Comparison of ENCODE assay signal across 14 cellular contexts in genomic region chr14:105461903-105462302, GRCh38. TPM values are rescaled to one million over a fixed set of nuclear protein-coding genes. Genes with fewer than 3 reads are reported as not detected.
A peak's percentile ranks its signal among the peaks of the same experiment; 100 is the strongest.
DNase-seq lines count a peak whose midpoint lies in the region; ATAC-seq and TF ChIP-seq lines count a peak whose summit lies in the region.
"Had no signal": no experiment of that assay in that cellular context is flagged by ENCODE, and none has a peak within 500 bp of the region (broad histone marks: within the 10 kb centered on the region; RNA-seq: fewer than 3 reads in every experiment).

No MANE protein-coding gene starts in this region.

- no peak overlapping the region for H3K4me3 ChIP-seq in endodermal cell (ENCODE audit: low read length)
- H3K4me3 ChIP-seq: BLaER1 treated with 17β-estradiol and CSF1 and Interleukin-3, amounts not matched to agents 10 nM and 100 nM had no signal

- no peaks in the 10 kb centered on the region for H3K9me3 ChIP-seq in endodermal cell (ENCODE audit: control insufficient read depth, low read length)
- H3K9me3 ChIP-seq: BLaER1 treated with 17β-estradiol and CSF1 and Interleukin-3, amounts not matched to agents 10 nM and 100 nM had no signal

- intact Hi-C loops in Calu3 (cut with micrococcal nuclease; ENCODE audit: unreplicated experiment): no loop called here

- peaks cover 58% of the 10 kb centered on the region for H3K36me3 Mint-ChIP-seq in activated T-cell treated with anti-CD3 and anti-CD28 coated beads, Interleukin-2, amount 50 U/mL, for 24 hours (ENCODE audit: low read depth)
- H3K36me3 Mint-ChIP-seq in Calu3 (ENCODE audit: insufficient read depth, unreplicated experiment): peaks cover 20% of the 10 kb centered on the region
- H3K36me3 Mint-ChIP-seq in endodermal cell (ENCODE audit: low read depth): peaks cover 30% of the 10 kb centered on the region
- H3K36me3 Mint-ChIP-seq: CD4-positive, CD25-positive, alpha-beta regulatory T cell had no signal

- CTCF ChIA-PET in Calu3 (lab: Charles Lee) (no interaction called here), RWPE1 (lab: Yijun Ruan, JAX) (interaction anchor here (0.6 to 0.7 kb wide), 2 partner anchors 50 to 67 kb away, joined by 3 to 4 read pairs; no protein-coding TSS in a partner anchor)

- DNase-seq in activated T-cell treated with anti-CD3 and anti-CD28 coated beads, Interleukin-2, amount 50 U/mL, for 24 hours: no peak
- DNase-seq in activated T-cell treated with anti-CD3 and anti-CD28 coated beads, Interleukin-2, amount 50 U/mL, for 48 hours: no peak
- DNase-seq in Calu3: no peak
- DNase-seq in RWPE1 (ENCODE audit: low spot score): no peak
- no peak for DNase-seq in endodermal cell
- DNase-seq in activated CD8-positive, alpha-beta memory T cell treated with anti-CD3 and anti-CD28 coated beads, Interleukin-2, amount 50 U/mL, for 48 hours: no peak
- DNase-seq: 8988T; AML-193; CD4-positive, CD25-positive, alpha-beta regulatory T cell; DMS 273 treated with DMSO at 0.1 percent for 48 hours had no signal

- H3K27me3 Mint-ChIP-seq in activated T-cell treated with anti-CD3 and anti-CD28 coated beads, Interleukin-2, amount 50 U/mL, for 24 hours: no peaks in the 10 kb centered on the region
- H3K27me3 Mint-ChIP-seq in Calu3 (ENCODE audit: unreplicated experiment): no peaks in the 10 kb centered on the region
- no peaks in the 10 kb centered on the region for H3K27me3 Mint-ChIP-seq in endodermal cell (ENCODE audit: insufficient read depth)
- H3K27me3 Mint-ChIP-seq: CD4-positive, CD25-positive, alpha-beta regulatory T cell had no signal

- H3K36me3 ChIP-seq in endodermal cell (ENCODE audit: control insufficient read depth, insufficient read depth, low read length): peaks cover 20% of the 10 kb centered on the region

- no peaks in the 10 kb centered on the region for H3K4me1 ChIP-seq in endodermal cell (ENCODE audit: control insufficient read depth, insufficient read depth, low read length)

- no peaks in the 10 kb centered on the region for H3K9me3 Mint-ChIP-seq in activated T-cell treated with anti-CD3 and anti-CD28 coated beads, Interleukin-2, amount 50 U/mL, for 24 hours
- H3K9me3 Mint-ChIP-seq in Calu3 (ENCODE audit: low read depth, unreplicated experiment) (no peaks in the 10 kb centered on the region), endodermal cell (no peaks in the 10 kb centered on the region)
- H3K9me3 Mint-ChIP-seq: CD4-positive, CD25-positive, alpha-beta regulatory T cell had no signal

- H3K9ac ChIP-seq in endodermal cell (ENCODE audit: extremely low read depth, low read length, poor library complexity, severe bottlenecking): no peak overlapping the region

- no peak for ATAC-seq in GM21423 (IDR thresholded peaks at IDR 0.05; ENCODE audit: unreplicated experiment)
- no peak for ATAC-seq in activated CD4-positive, CD25-positive, alpha-beta regulatory T cell treated with anti-CD3 and anti-CD28 coated beads, Interleukin-2, amount 50 U/mL, for 24 hours

- POLR2A ChIA-PET in RWPE1 (lab: Yijun Ruan, JAX; ENCODE audit: low non-redundant PET): no interaction called here

- H3K4me3 Mint-ChIP-seq in activated T-cell treated with anti-CD3 and anti-CD28 coated beads, Interleukin-2, amount 50 U/mL, for 24 hours: no peak overlapping the region
- H3K4me3 Mint-ChIP-seq in Calu3 (ENCODE audit: low read depth, unreplicated experiment) (no peak overlapping the region), endodermal cell (no peak overlapping the region)

- peak overlapping the region; percentile 100 for H3K27ac ChIP-seq in RWPE1
- peak overlapping the region; percentile 32 for H3K27ac ChIP-seq in endodermal cell (ENCODE audit: low read depth, low read length)
- H3K27ac ChIP-seq: BLaER1 treated with 17β-estradiol and CSF1 and Interleukin-3, amounts not matched to agents 10 nM and 100 nM had no signal

- peak overlapping the region; percentile 44 for H3K27ac Mint-ChIP-seq in activated T-cell treated with anti-CD3 and anti-CD28 coated beads, Interleukin-2, amount 50 U/mL, for 24 hours
- H3K27ac Mint-ChIP-seq in Calu3 (ENCODE audit: unreplicated experiment) (peak overlapping the region; percentile 25), endodermal cell (no peak overlapping the region)

- no peaks in the 10 kb centered on the region for H3K4me1 Mint-ChIP-seq in activated T-cell treated with anti-CD3 and anti-CD28 coated beads, Interleukin-2, amount 50 U/mL, for 24 hours (ENCODE audit: low read depth)
- H3K4me1 Mint-ChIP-seq in Calu3 (ENCODE audit: low read depth, unreplicated experiment) (no peaks in the 10 kb centered on the region), endodermal cell (no peaks in the 10 kb centered on the region)
- H3K4me1 Mint-ChIP-seq: CD4-positive, CD25-positive, alpha-beta regulatory T cell had no signal

- TF ChIP-seq CTCF in Calu3 (IDR thresholded peaks at IDR 0.05; ENCODE audit: unreplicated experiment) (no peak), RWPE1 (conservative IDR thresholded peaks at IDR 0.05; ENCODE audit: low read depth) (no peak), endodermal cell (conservative IDR thresholded peaks at IDR 0.05) (no peak)

- H3K27me3 ChIP-seq in endodermal cell (ENCODE audit: control insufficient read depth, insufficient read depth, low read length, poor library complexity, severe bottlenecking): no peaks in the 10 kb centered on the region
- H3K27me3 ChIP-seq: BLaER1 treated with 17β-estradiol and CSF1 and Interleukin-3, amounts not matched to agents 10 nM and 100 nM had no signal

- no TSS peak for BruUV-seq in Calu3 (replicated peaks; lab: Mats Ljungman, UMichigan)

- WGBS in endodermal cell (ENCODE audit: insufficient coverage in 1 of 2, insufficient read length in 1 of 2), 2 experiments: 96 to 98% methylated on average over 7 to 18 of the region's 18 CpGs

RNA-seq across cellular contexts. Expression of gene CRIP2, which starts 12.7 kb away (rescaled TPM):
- total RNA-seq in Calu3 (2022) (70.1 and 71.8 TPM in 2 replicates), endodermal cell (1 to 10 TPM; 3.9 to 5.3 TPM)
- 96.3 TPM for polyA plus RNA-seq in endodermal cell (2013, experiment 1 of 2)
- 93.1 TPM for polyA plus RNA-seq in endodermal cell (2013, experiment 2 of 2)

RNA-seq across cellular contexts. Expression of gene CRIP1, which starts 24.8 kb away (rescaled TPM):
- total RNA-seq in Calu3 (2022): 7.1 and 13.2 TPM in 2 replicates
- total RNA-seq in endodermal cell: 10 to 100 TPM in 1 of 2 donors, 1 to 10 TPM in 1; 7.0 to 47.1 TPM
- 29.7 TPM for polyA plus RNA-seq in endodermal cell (2013, experiment 1 of 2)
- polyA plus RNA-seq in endodermal cell (2013, experiment 2 of 2): 32.3 TPM
- total RNA-seq: H4 had no signal

RNA-seq across cellular contexts. Expression of gene TEDC1, which starts 29.1 kb away (rescaled TPM):
- 33.7 and 36.8 TPM in 2 replicates for total RNA-seq in Calu3 (2022)
- 10 to 100 TPM in 1 of 2 donors, 1 to 10 TPM in 1; 9.1 to 23.8 TPM for total RNA-seq in endodermal cell
- 21.3 TPM for polyA plus RNA-seq in endodermal cell (2013, experiment 1 of 2)
- 19.0 TPM for polyA plus RNA-seq in endodermal cell (2013, experiment 2 of 2)

RNA-seq across cellular contexts. Expression of gene MTA1, which starts 42.3 kb away (rescaled TPM):
- total RNA-seq in Calu3 (2022) (161 and 168 TPM in 2 replicates), endodermal cell (100 to 1,000 TPM; 245 to 246 TPM)
- 182 TPM for polyA plus RNA-seq in endodermal cell (2013, experiment 1 of 2)
- 153 TPM for polyA plus RNA-seq in endodermal cell (2013, experiment 2 of 2)

Comparison
In these comparisons a context has a peak if more than half of its experiments do, and no peak if none do; other contexts are left out.
1. RNA of gene CRIP2, which starts 12.7 kb away (total RNA-seq): 70.1 to 71.8 TPM in Calu3; 3.9 to 5.3 TPM in endodermal cell; every median in the first group is over 10 times any median in the second.